In the genomic region with DNA sequence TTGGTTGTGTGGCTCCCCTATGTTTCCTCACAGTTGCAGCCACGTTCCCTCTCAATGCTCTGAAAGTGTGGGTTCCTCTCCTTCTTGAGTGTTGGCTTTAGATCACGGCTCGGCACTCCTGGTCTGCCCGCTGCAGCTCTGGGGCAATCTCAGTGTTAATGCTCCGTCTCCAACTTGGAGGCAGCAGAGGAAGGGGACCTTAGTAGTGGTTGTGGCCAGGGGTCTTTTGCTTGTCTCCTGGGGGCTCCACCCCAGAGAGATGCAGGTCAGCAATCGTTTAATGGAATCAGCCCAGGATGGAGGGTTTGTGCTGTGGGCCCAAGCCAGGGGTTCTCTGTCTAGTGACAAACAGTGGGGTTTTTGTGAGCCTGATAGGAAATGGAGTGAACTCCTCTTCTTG, we compare ENCODE assay signal across 35 cellular contexts.
"Had no signal": no experiment of that assay in that cellular context is flagged by ENCODE, and none has a peak within 500 bp of the region (broad histone marks: within the 10 kb centered on the region; RNA-seq: fewer than 3 reads in every experiment).

No MANE protein-coding gene starts in this region.

- H3K36me3 ChIP-seq: MG63 had no signal

- DNase-seq: Karpas-422, Kasumi-1, MG63, MM.1S, MV-4-11, NCI-H1048, NCI-H1092, NCI-H1092 treated with DMSO at 0.1 percent for 48 hours, NCI-H1105, NCI-H1105 treated with DMSO at 0.1 percent for 48 hours, NCI-H1417, NCI-H1417 treated with DMSO at 0.1 percent for 48 hours, NCI-H1436, NCI-H1436 treated with DMSO at 0.1 percent for 48 hours, NCI-H146, NCI-H1694, NCI-H1694 treated with DMSO at 0.1 percent for 48 hours, NCI-H187, NCI-H187 treated with DMSO at 0.1 percent for 48 hours, NCI-H1930, NCI-H2029, NCI-H2029 treated with DMSO at 0.1 percent for 48 hours, NCI-H2081, NCI-H2081 treated with DMSO at 0.1 percent for 48 hours, NCI-H2107, NCI-H2171, NCI-H2171 treated with DMSO at 0.1 percent for 48 hours, NCI-H2227 treated with DMSO at 0.1 percent for 48 hours, NCI-H226, NCI-H345, NCI-H446, NCI-H446 treated with DMSO at 0.1 percent for 48 hours, NCI-H510A, NCI-H510A treated with DMSO at 0.1 percent for 48 hours had no signal

- H3K4me3 ChIP-seq: MG63 had no signal

- H3K27ac ChIP-seq: KMS-11 had no signal

- H3K9me3 ChIP-seq: MG63 had no signal

- H3K27me3 ChIP-seq: MG63 had no signal

- H3K9ac ChIP-seq: KMS-11 had no signal
